Comparison of ENCODE assay signal across 27 cellular contexts in the genomic region with DNA sequence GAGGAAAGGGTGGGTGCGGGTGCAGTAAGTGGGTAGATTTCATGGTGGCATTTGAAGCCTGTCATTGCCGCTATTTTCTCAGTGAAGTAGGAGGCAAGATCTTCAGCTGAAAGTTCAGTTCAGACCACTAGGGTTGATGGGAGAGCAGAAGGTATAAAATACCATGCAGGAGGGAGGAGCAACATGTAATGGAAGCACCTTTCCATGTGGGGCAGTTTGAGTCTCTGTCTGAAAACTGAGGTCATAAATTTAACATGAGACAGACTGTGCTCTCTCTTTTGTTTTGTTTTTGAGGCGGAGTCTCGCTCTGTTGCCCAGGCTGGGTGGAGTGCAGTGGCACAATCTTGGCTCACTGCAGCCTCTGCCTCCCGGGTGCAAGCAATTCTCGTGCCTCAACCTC. TPM values are rescaled to one million over a fixed set of nuclear protein-coding genes. Genes with fewer than 3 reads are reported as not detected.
DNase-seq lines count a peak whose midpoint lies in the region; ATAC-seq, FAIRE-seq and TF ChIP-seq lines count a peak whose summit lies in the region.
"Had no signal": no experiment of that assay in that cellular context is flagged by ENCODE, and none has a peak within 500 bp of the region (broad histone marks: within the 10 kb centered on the region; RNA-seq: fewer than 3 reads in every experiment).

No MANE protein-coding gene starts in this region.

- 96% methylated on average over 6 of the region's 6 CpGs; no CpG with 5 or more reads in 1 of the 2 experiments for WGBS in H1 (ENCODE audit: extremely low coverage in 1 of 2, insufficient coverage in 1 of 2, insufficient read length in 1 of 2, insufficient replicate concordance in 2 of 2, low coverage in 1 of 2, low lambda C conversion rate in 2 of 2, missing lambda C conversion rate in 1 of 2), 2 experiments
- 83% methylated on average over 6 of the region's 6 CpGs for WGBS in upper lobe of left lung, 2 donors

- no peak overlapping the region for H4K5ac ChIP-seq in H1 (ENCODE audit: insufficient read length, low read depth, low read length)

- peak; percentile 3 for DNase-seq in NCI-H82 (lab: John Stamatoyannopoulos, UW)
- DNase-seq in NCI-H82 treated with DMSO at 0.1 percent for 48 hours (lab: John Stamatoyannopoulos, UW; ENCODE audit: unreplicated experiment) = no peak
- peak; percentile 58 for DNase-seq in NAMALWA (ENCODE audit: low spot score)
- DNase-seq in H1 (ENCODE audit: low read depth in 1 of 2, low spot score in 2 of 2) = no peak
- no peak for DNase-seq in upper lobe of left lung
- DNase-seq in stimulated activated CD4-positive, alpha-beta T cell treated with anti-CD3 and anti-CD28 coated beads, Interleukin-4, amount 100 ng/mL, for 4 hours = no peak
- no peak for DNase-seq in NCI-H774 (lab: John Stamatoyannopoulos, UW)
- DNase-seq in iPS-NIHi7 (ENCODE audit: extremely low spot score) = no peak
- DNase-seq: activated CD4-positive, alpha-beta T cell treated with anti-CD3 and anti-CD28 coated beads, Interleukin-2, amount 50 U/mL, for 4 hours; activated gamma-delta T cell treated with Interleukin-2 at 50 U/mL for 16 hours; adrenal gland; DMS79; NCI-H1417 treated with DMSO at 0.1 percent for 48 hours; NCI-H2171; NCI-H526 treated with DMSO at 0.1 percent for 48 hours; nucleus accumbens; right cardiac atrium; SJCRH30; stimulated activated CD4-positive, alpha-beta T cell treated with anti-CD3 and anti-CD28 coated beads, Interleukin-15, amount 100 ng/mL, for 24 hours; substantia nigra; T-helper 2 cell had no signal

- no peak overlapping the region for H4K91ac ChIP-seq in H1 (replicated peaks; ENCODE audit: insufficient read length, low read length)

- H2BK5ac ChIP-seq in H1 (ENCODE audit: low read depth, low read length) = no peak overlapping the region

- H2AFZ ChIP-seq in H1 (ENCODE audit: low read length) = no peak overlapping the region

- H3K14ac ChIP-seq in H1 (ENCODE audit: insufficient read length) = no peak overlapping the region

- TF ChIP-seq POLR2A in H1 (IDR thresholded peaks at IDR 0.05; ENCODE audit: control extremely low read depth in 1 of 2, low read depth in 2 of 2, low read length in 2 of 2) (no peak), upper lobe of left lung (IDR thresholded peaks at IDR 0.05) (no peak)

- no peaks in the 10 kb centered on the region for H3K79me1 ChIP-seq in H1 (ENCODE audit: low read depth, low read length)

- H3K4me2 ChIP-seq in H1 (ENCODE audit: insufficient read depth in 1 of 2, low read depth in 2 of 2, low read length in 2 of 2) = no peak overlapping the region

- CTCF ChIA-PET in H1 (lab: Charles Lee; ENCODE audit: partially characterized antibody) = interaction anchor here (0.6 to 1.8 kb wide), 10 partner anchors 11 to 373 kb away, joined by 3 to 7 read pairs (median 4); no protein-coding TSS in a partner anchor

- no peaks in the 10 kb centered on the region for H3K79me2 ChIP-seq in H1 (ENCODE audit: control insufficient read depth in 1 of 2, insufficient read depth in 2 of 2, low read length in 2 of 2)

- H3K4ac ChIP-seq in H1 (replicated peaks; ENCODE audit: insufficient read length, low read depth, low read length) = no peak overlapping the region

- ATAC-seq in upper lobe of left lung (ENCODE audit: low FRiP score in 2 of 2) = no peak
- ATAC-seq: right cardiac atrium had no signal

- POLR2A ChIA-PET in H1 (lab: Charles Lee; ENCODE audit: partially characterized antibody) = interaction anchor here (1.0 to 1.1 kb wide), 2 partner anchors 13 to 19 kb away, joined by 3 read pairs; no protein-coding TSS in a partner anchor

- H2BK15ac ChIP-seq in H1 (ENCODE audit: low read length) = no peak overlapping the region

- no peak overlapping the region for H3K4me3 ChIP-seq in H1 (ENCODE audit: extremely low read depth in 1 of 4, insufficient read depth in 2 of 4, low read depth in 3 of 4, low read length in 4 of 4)
- no peak overlapping the region for H3K4me3 ChIP-seq in upper lobe of left lung
- H3K4me3 ChIP-seq: adrenal gland, HAP-1, SJCRH30, vagina had no signal

- no peak overlapping the region for H3K56ac ChIP-seq in H1 (replicated peaks; ENCODE audit: insufficient read length, low read depth, low read length)

- FAIRE-seq in H1 (lab: Jason Lieb, UNC) = no peak

- no peak overlapping the region for H3K18ac ChIP-seq in H1 (ENCODE audit: extremely low read depth, low read length)

- H2BK20ac ChIP-seq in H1 (ENCODE audit: low read length) = no peak overlapping the region

- H3K23ac ChIP-seq in H1 (ENCODE audit: insufficient read length) = no peak overlapping the region

- no peak overlapping the region for H3K9ac ChIP-seq in H1 (replicated peaks in 1 of 4; ENCODE audit: extremely low read depth in 1 of 4, low read depth in 3 of 4, low read length in 3 of 4)

- H3K36me3 ChIP-seq in H1 (ENCODE audit: control insufficient read depth in 2 of 4, insufficient read depth in 4 of 4, low read length in 3 of 4) (no peaks in the 10 kb centered on the region), upper lobe of left lung (no peaks in the 10 kb centered on the region)
- H3K36me3 ChIP-seq: adrenal gland, HAP-1, SJCRH30, vagina had no signal

- TF ChIP-seq EP300 in H1 (IDR thresholded peaks at IDR 0.05; ENCODE audit: borderline replicate concordance in 1 of 2, low read depth in 2 of 2, low read length in 2 of 2) (no peak), upper lobe of left lung (IDR thresholded peaks at IDR 0.05) (no peak)

- no peaks in the 10 kb centered on the region for H4K20me1 ChIP-seq in H1 (replicated peaks in 1 of 2; ENCODE audit: control insufficient read depth in 1 of 2, insufficient read depth in 2 of 2, low read length in 2 of 2)

- H2BK12ac ChIP-seq in H1 (ENCODE audit: low read depth, low read length) = no peak overlapping the region

- H2BK120ac ChIP-seq in H1 (replicated peaks; ENCODE audit: low read depth, low read length) = no peak overlapping the region

- H3K9me3 ChIP-seq in H1 (ENCODE audit: insufficient read depth in 2 of 2, low read depth in 1 of 2, low read length in 1 of 2) (no peaks in the 10 kb centered on the region), upper lobe of left lung (no peaks in the 10 kb centered on the region)
- H3K9me3 ChIP-seq: adrenal gland, HAP-1, SJCRH30, vagina had no signal

- H3K4me1 ChIP-seq in H1 (replicated peaks in 1 of 4; ENCODE audit: control insufficient read depth in 3 of 4, insufficient read depth in 4 of 4, low read length in 3 of 4) = no peaks in the 10 kb centered on the region
- peaks cover 0 to 11% (median 7%) of the 10 kb centered on the region in 4 donors for H3K4me1 ChIP-seq in upper lobe of left lung
- H3K4me1 ChIP-seq: HAP-1, SJCRH30, vagina had no signal

- H2AK5ac ChIP-seq in H1 (ENCODE audit: low read depth, low read length) = no peak overlapping the region

- H3K23me2 ChIP-seq in H1 (ENCODE audit: low read depth, low read length) = no peaks in the 10 kb centered on the region

- H3K27ac ChIP-seq in H1 (ENCODE audit: low read depth, low read length) (no peak overlapping the region), upper lobe of left lung (peak overlapping the region in 3 of 4 donors; percentile 9 to 63 (median 27))
- H3K27ac ChIP-seq: adrenal gland, C4-2B, SJCRH30, vagina, VCaP had no signal

- TF ChIP-seq CTCF in H1 (IDR thresholded peaks at IDR 0.05; ENCODE audit: control extremely low read depth in 1 of 3, insufficient read depth in 1 of 3, low read depth in 1 of 3, low read length in 3 of 3) (peak in 2 of 3 experiments; percentile 13 to 25; a peak in 2 of 4 replicates), upper lobe of left lung (IDR thresholded peaks at IDR 0.05) (no peak)

- TF ChIP-seq RAD21 in H1 (IDR thresholded peaks at IDR 0.05 in 1 of 2, conservative IDR thresholded peaks at IDR 0.05 in 1 of 2; ENCODE audit: low read depth in 2 of 2, low read length in 2 of 2) = no peak

- no peak overlapping the region for H4K8ac ChIP-seq in H1 (ENCODE audit: extremely low read depth, insufficient read depth, low read length)

- H3K27me3 ChIP-seq in H1 (replicated peaks in 1 of 4; ENCODE audit: control insufficient read depth in 3 of 4, extremely low read depth in 1 of 4, insufficient read depth in 3 of 4, low read length in 3 of 4) (no peaks in the 10 kb centered on the region), upper lobe of left lung (no peaks in the 10 kb centered on the region)
- H3K27me3 ChIP-seq: adrenal gland, SJCRH30, vagina had no signal

TF ChIP-seq in H1, 55 proteins besides CTCF, POLR2A, EP300 and RAD21 (continues in another document):
- TF ChIP-seq CTBP2 (IDR thresholded peaks at IDR 0.05; ENCODE audit: borderline replicate concordance, insufficient read depth, insufficient read length, low read length) (no peak), RNF2 (IDR thresholded peaks at IDR 0.05; ENCODE audit: borderline replicate concordance, low read depth, low read length, missing control alignments, poor library complexity, severe bottlenecking) (no peak), EZH2 (IDR thresholded peaks at IDR 0.05; ENCODE audit: low read depth, low read length, severe bottlenecking) (no peak), NANOG (IDR thresholded peaks at IDR 0.05; ENCODE audit: insufficient read depth, low read depth, low read length, poor library complexity, severe bottlenecking) (no peak), KDM1A (IDR thresholded peaks at IDR 0.05; ENCODE audit: borderline replicate concordance, low read length) (no peak)

RNA-seq across cellular contexts. Expression of a gene that starts 22.7 kb away (rescaled TPM):
- total RNA-seq in H1 (2021; fragmentation: NEBNext Ultra II Directional; extraction: Animal tissue kit (Norgen Biotek cat#: 25700)) = not detected in 2 replicates
- polyA plus RNA-seq in H1 (2011; rRNA removed) = not detected in 2 replicates
- not detected for polyA plus RNA-seq in H1 (2011; cell fraction: cytosol; rRNA removed)
- not detected for polyA plus RNA-seq in H1 (2011; cell fraction: nucleus; rRNA removed)
- not detected in 4 replicates for polyA plus RNA-seq in H1 (2012, experiment 1 of 2)
- polyA plus RNA-seq in H1 (2012, experiment 2 of 2) = not detected
- polyA plus RNA-seq in H1 (2013, experiment 1 of 2) = not detected
- not detected for polyA plus RNA-seq in H1 (2013, experiment 2 of 2)
- not detected in 2 replicates for polyA minus RNA-seq in H1 (2011; rRNA and poly(A)+ RNA removed)
- polyA minus RNA-seq in H1 (2011; cell fraction: cytosol; rRNA and poly(A)+ RNA removed) = not detected
- polyA minus RNA-seq in H1 (2011; cell fraction: nucleus; rRNA and poly(A)+ RNA removed) = not detected
- not detected for total RNA-seq in upper lobe of left lung
- total RNA-seq: adrenal gland, liver, OCI-LY7, SJCRH30, vagina had no signal
- polyA plus RNA-seq: adrenal gland, liver, right cardiac atrium had no signal

RNA-seq across cellular contexts. Expression of a gene that starts 36.2 kb away (rescaled TPM):
- 23.1 and 26.8 TPM in 2 replicates for total RNA-seq in H1 (2021; fragmentation: NEBNext Ultra II Directional; extraction: Animal tissue kit (Norgen Biotek cat#: 25700))
- 27.2 and 31.6 TPM in 2 replicates for polyA plus RNA-seq in H1 (2011; rRNA removed)
- 28.5 TPM for polyA plus RNA-seq in H1 (2011; cell fraction: cytosol; rRNA removed)
- polyA plus RNA-seq in H1 (2011; cell fraction: nucleus; rRNA removed) = 72.3 TPM
- 16.0 to 20.4 TPM (median 18.1 TPM) in 4 replicates for polyA plus RNA-seq in H1 (2012, experiment 1 of 2)
- polyA plus RNA-seq in H1 (2012, experiment 2 of 2) = 17.7 TPM
- polyA plus RNA-seq in H1 (2013, experiment 1 of 2) = 21.7 TPM
- 22.3 TPM for polyA plus RNA-seq in H1 (2013, experiment 2 of 2)
- 66.0 and 90.8 TPM in 2 replicates for polyA minus RNA-seq in H1 (2011; rRNA and poly(A)+ RNA removed)
- polyA minus RNA-seq in H1 (2011; cell fraction: cytosol; rRNA and poly(A)+ RNA removed) = 18.6 TPM
- polyA minus RNA-seq in H1 (2011; cell fraction: nucleus; rRNA and poly(A)+ RNA removed) = 44.9 TPM
- 10 to 100 TPM; 13.8 to 35.6 (median 23.6) TPM for total RNA-seq in upper lobe of left lung

Comparison
In these comparisons a context has a peak if more than half of its experiments do, and no peak if none do; other contexts are left out.
1. DNase-seq: peak in NCI-H82 (single experiment) and NAMALWA (single experiment); none in NCI-H82 treated with DMSO at 0.1 percent for 48 hours (single experiment), H1 (0 of 2), upper lobe of left lung (0 of 2), stimulated activated CD4-positive, alpha-beta T cell treated with anti-CD3 and anti-CD28 coated beads, Interleukin-4, amount 100 ng/mL, for 4 hours (0 of 2), NCI-H774 (single experiment) and iPS-NIHi7 (single experiment).
2. CTCF ChIP-seq: peak in H1 (2 of 3); none in upper lobe of left lung (0 of 6).